In the genomic region with DNA sequence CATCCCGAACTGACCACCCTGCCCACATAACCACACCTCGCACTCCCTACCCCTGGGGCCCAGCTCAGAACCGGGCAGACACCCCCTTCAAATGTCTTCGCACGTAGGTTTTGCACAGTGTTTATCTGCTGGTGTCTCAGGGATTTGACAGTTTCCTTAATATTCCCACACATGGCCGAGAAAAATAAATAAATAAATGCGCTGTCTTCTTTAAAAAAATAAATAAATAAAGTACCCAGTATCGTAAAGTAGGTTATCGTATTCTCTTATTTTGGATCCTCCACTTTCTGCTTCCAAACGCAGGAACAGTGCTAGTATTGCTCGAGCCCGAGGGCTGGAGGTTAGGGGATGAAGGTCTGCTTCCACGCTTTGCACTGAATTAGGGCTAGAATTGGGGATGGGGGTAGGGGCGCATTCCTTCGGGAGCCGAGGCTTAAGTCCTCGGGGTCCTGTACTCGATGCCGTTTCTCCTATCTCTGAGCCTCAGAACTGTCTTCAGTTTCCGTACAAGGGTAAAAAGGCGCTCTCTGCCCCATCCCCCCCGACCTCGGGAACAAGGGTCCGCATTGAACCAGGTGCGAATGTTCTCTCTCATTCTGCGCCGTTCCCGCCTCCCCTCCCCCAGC, we compare ENCODE assay signal across 7 cellular contexts. TPM values are rescaled to one million over a fixed set of nuclear protein-coding genes. Genes with fewer than 3 reads are reported as not detected.
DNase-seq lines count a peak whose midpoint lies in the region; ATAC-seq and TF ChIP-seq lines count a peak whose summit lies in the region.

No MANE protein-coding gene starts in this region.

- no peaks in the 10 kb centered on the region for H3K27me3 ChIP-seq in body of pancreas
- no peaks in the 10 kb centered on the region for H3K27me3 ChIP-seq in right lobe of liver

- H3K9me3 ChIP-seq in body of pancreas (no peaks in the 10 kb centered on the region), right lobe of liver (no peaks in the 10 kb centered on the region)

- no peak for TF ChIP-seq CTCF in body of pancreas (IDR thresholded peaks at IDR 0.05)
- no peak for TF ChIP-seq CTCF in right lobe of liver (IDR thresholded peaks at IDR 0.05)

- H3K4me1 ChIP-seq in body of pancreas (peaks cover 46% of the 10 kb centered on the region), right lobe of liver (peaks cover 0 to 24% (median 7%) of the 10 kb centered on the region in 4 donors)

- TF ChIP-seq POLR2A in body of pancreas (IDR thresholded peaks at IDR 0.05), result no peak
- TF ChIP-seq POLR2A in right lobe of liver (IDR thresholded peaks at IDR 0.05), result no peak

- WGBS in body of pancreas, 2 donors, result 0% methylated on average over 15 to 28 of the region's 28 CpGs
- under 1% methylated on average over 27 of the region's 28 CpGs for whole genome bisulfite sequencing in right lobe of liver (ENCODE audit: insufficient coverage, low coverage, low lambda C conversion rate, missing lambda C conversion rate)

- H3K36me3 ChIP-seq in body of pancreas (replicated peaks in 1 of 2; ENCODE audit: insufficient read depth in 1 of 2, low read depth in 2 of 2) (peaks cover 0 to 2% of the 10 kb centered on the region in 2 donors), right lobe of liver (peaks cover 0 to 14% (median 7%) of the 10 kb centered on the region in 4 donors)

- ATAC-seq in GM19035 (IDR thresholded peaks at IDR 0.05; ENCODE audit: unreplicated experiment) (peak; percentile 4), body of pancreas (no peak), right lobe of liver (no peak), HG03175 (IDR thresholded peaks at IDR 0.05; ENCODE audit: unreplicated experiment) (no peak)

- H3K4me3 ChIP-seq in body of pancreas (peak overlapping the region in 1 of 2 donors; percentile 47), right lobe of liver (peak overlapping the region; percentile 58 to 86 (median 64))

- intact Hi-C loops in body of pancreas (cut with DNase I), result no loop called here
- intact Hi-C loops in right lobe of liver (cut with DNase I), result no loop called here

- DNase-seq in KG1 (lab: John Stamatoyannopoulos, UW) (peak; percentile 27), body of pancreas (no peak), right lobe of liver (no peak), kidney glomerular epithelial cell (lab: John Stamatoyannopoulos, UW) (no peak)

- peak overlapping the region; percentile 97 to 100 (median 100) for H3K27ac ChIP-seq in body of pancreas
- H3K27ac ChIP-seq in right lobe of liver, result peak overlapping the region; percentile 92 to 98 (median 92)
- H3K27ac ChIP-seq in temporal lobe (ENCODE audit: low read depth, low read length), result peak overlapping the region; percentile 95

RNA-seq across cellular contexts. Expression of a gene that starts 0.7 kb away (rescaled TPM):
- total RNA-seq in body of pancreas (1,000 to 10,000 TPM in 1 of 2 donors, 100 to 1,000 TPM in 1; 412 to 1,093 TPM), right lobe of liver (100 to 1,000 TPM in 1 of 6 experiments, 10 to 100 TPM in 4, 1 to 10 TPM in 1; 9.9 to 151 (median 49.5) TPM), temporal lobe (41.8 TPM)
